28 cellular contexts compared by ENCODE assay signal in genomic region chr2:219163156-219163555, GRCh38.
"Had no signal": no experiment of that assay in that cellular context is flagged by ENCODE, and none has a peak within 500 bp of the region (broad histone marks: within the 10 kb centered on the region; RNA-seq: fewer than 3 reads in every experiment).

No MANE protein-coding gene starts in this region.

- H3K4me3 ChIP-seq: neural progenitor cell, ovary, psoas muscle, right lobe of liver, sigmoid colon, suprapubic skin, testis, tibial artery, transverse colon, upper lobe of right lung, uterus had no signal

- ATAC-seq: natural killer cell; psoas muscle; right cardiac atrium; right lobe of liver; stimulated activated effector memory CD8-positive, alpha-beta T cell treated with anti-CD3 and anti-CD28 coated beads, Interleukin-12 subunit alpha, Interleukin-12 subunit beta, amount 100 ng/mL, for 72 hours; stimulated activated naive CD8-positive, alpha-beta T cell treated with anti-CD3 and anti-CD28 coated beads, Interleukin-15, amount 100 ng/mL, for 72 hours; stimulated activated naive CD8-positive, alpha-beta T cell treated with anti-CD3 and anti-CD28 coated beads, Interleukin-15, Interleukin-2, amounts not matched to agents 100 U/mL and 50 U/mL, for 24 hours; upper lobe of right lung had no signal

- H3K27me3 ChIP-seq: ovary, right lobe of liver, sigmoid colon, suprapubic skin, testis, tibial artery, transverse colon, upper lobe of right lung, uterus had no signal

- H3K9me3 ChIP-seq: ovary, psoas muscle, right lobe of liver, sigmoid colon, suprapubic skin, testis, tibial artery, transverse colon, upper lobe of right lung, uterus had no signal

- DNase-seq: natural killer cell; occipital lobe; ovary; psoas muscle; right cardiac atrium; right lobe of liver; sigmoid colon; small intestine; stimulated activated CD4-positive, alpha-beta T cell treated with anti-CD3 and anti-CD28 coated beads, Interleukin-15, amount 100 ng/mL, for 24 hours; stimulated activated CD4-positive, alpha-beta T cell treated with anti-CD3 and anti-CD28 coated beads, Interleukin-2, amount 100 ng/mL, for 24 hours; stimulated activated CD4-positive, alpha-beta T cell treated with anti-CD3 and anti-CD28 coated beads, Interleukin-2, amount 100 ng/mL, for 48 hours; stimulated activated CD4-positive, alpha-beta T cell treated with anti-CD3 and anti-CD28 coated beads, Interleukin-4, amount 100 ng/mL, for 24 hours; stimulated activated naive CD4-positive, alpha-beta T cell; stimulated activated naive CD8-positive, alpha-beta T cell treated with anti-CD3 and anti-CD28 coated beads, Interleukin-15, amount 100 ng/mL, for 72 hours; stimulated activated naive CD8-positive, alpha-beta T cell treated with anti-CD3 and anti-CD28 coated beads, Interleukin-15, Interleukin-2, amounts not matched to agents 100 U/mL and 50 U/mL, for 24 hours; substantia nigra; testis; transverse colon; upper lobe of right lung; uterus had no signal

- H3K4me3 Mint-ChIP-seq: neural progenitor cell; stimulated activated effector memory CD8-positive, alpha-beta T cell treated with anti-CD3 and anti-CD28 coated beads, Interleukin-12 subunit alpha, Interleukin-12 subunit beta, amount 100 ng/mL, for 72 hours; stimulated activated naive CD8-positive, alpha-beta T cell treated with anti-CD3 and anti-CD28 coated beads, Interleukin-15, amount 100 ng/mL, for 72 hours had no signal

- H3K4me1 ChIP-seq: neural progenitor cell had no signal

- H3K36me3 ChIP-seq: neural progenitor cell, ovary, right lobe of liver, sigmoid colon, suprapubic skin, transverse colon, upper lobe of right lung, uterus had no signal

- H3K27ac ChIP-seq: neural progenitor cell, ovary, parathyroid adenoma, psoas muscle, right lobe of liver, sigmoid colon, suprapubic skin, testis, tibial artery, transverse colon, upper lobe of right lung, uterus had no signal

- H3K27ac Mint-ChIP-seq: natural killer cell; nephron; neural progenitor cell; progenitor cell of endocrine pancreas; stimulated activated naive CD8-positive, alpha-beta T cell treated with anti-CD3 and anti-CD28 coated beads, Interleukin-15, amount 100 ng/mL, for 72 hours; type B pancreatic cell had no signal

- H3K9me3 Mint-ChIP-seq: natural killer cell; nephron; neural progenitor cell; stimulated activated effector memory CD8-positive, alpha-beta T cell treated with anti-CD3 and anti-CD28 coated beads, Interleukin-12 subunit alpha, Interleukin-12 subunit beta, amount 100 ng/mL, for 72 hours; stimulated activated naive CD8-positive, alpha-beta T cell treated with anti-CD3 and anti-CD28 coated beads, Interleukin-15, amount 100 ng/mL, for 72 hours; type B pancreatic cell had no signal

- H3K27me3 Mint-ChIP-seq: stimulated activated naive CD8-positive, alpha-beta T cell treated with anti-CD3 and anti-CD28 coated beads, Interleukin-15, amount 100 ng/mL, for 72 hours; type B pancreatic cell had no signal

- H3K36me3 Mint-ChIP-seq: natural killer cell, neural progenitor cell, type B pancreatic cell had no signal
